ENCODE assay signal across 2 cellular contexts in the genomic region with DNA sequence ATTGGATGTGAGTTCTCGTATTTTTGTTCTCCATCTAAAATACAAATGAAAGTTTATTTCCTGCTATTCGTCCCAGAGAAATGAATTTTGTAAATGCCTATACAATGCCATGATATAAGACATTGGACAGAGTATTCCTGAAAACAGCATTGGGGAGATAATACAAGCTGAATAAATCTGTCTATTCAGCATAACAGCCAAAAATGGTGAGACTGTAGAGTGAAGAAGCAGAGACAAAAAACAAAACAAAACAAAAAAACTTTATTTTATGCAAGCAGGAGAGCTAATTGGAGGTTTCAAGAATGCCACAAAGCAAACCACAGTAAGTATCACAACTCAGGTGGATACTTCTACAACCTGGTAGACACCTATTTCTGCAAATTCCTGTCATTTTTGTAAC.
TF ChIP-seq lines count a peak whose summit lies in the region.

No MANE protein-coding gene starts in this region.

TF ChIP-seq in IMR-90, 13 proteins besides CTCF, POLR2A, EP300 and RAD21:
- TF ChIP-seq, protein P1, sequence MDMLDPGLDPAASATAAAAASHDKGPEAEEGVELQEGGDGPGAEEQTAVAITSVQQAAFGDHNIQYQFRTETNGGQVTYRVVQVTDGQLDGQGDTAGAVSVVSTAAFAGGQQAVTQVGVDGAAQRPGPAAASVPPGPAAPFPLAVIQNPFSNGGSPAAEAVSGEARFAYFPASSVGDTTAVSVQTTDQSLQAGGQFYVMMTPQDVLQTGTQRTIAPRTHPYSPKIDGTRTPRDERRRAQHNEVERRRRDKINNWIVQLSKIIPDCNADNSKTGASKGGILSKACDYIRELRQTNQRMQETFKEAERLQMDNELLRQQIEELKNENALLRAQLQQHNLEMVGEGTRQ (IDR thresholded peaks at IDR 0.05; ENCODE audit: low read depth, low read length), result no peak
- peak; percentile 83 for TF ChIP-seq MAFK (IDR thresholded peaks at IDR 0.05; ENCODE audit: low read depth, low read length)

TF ChIP-seq in GM12878, 131 proteins besides CTCF, POLR2A, EP300 and RAD21:
- TF ChIP-seq, protein P2, sequence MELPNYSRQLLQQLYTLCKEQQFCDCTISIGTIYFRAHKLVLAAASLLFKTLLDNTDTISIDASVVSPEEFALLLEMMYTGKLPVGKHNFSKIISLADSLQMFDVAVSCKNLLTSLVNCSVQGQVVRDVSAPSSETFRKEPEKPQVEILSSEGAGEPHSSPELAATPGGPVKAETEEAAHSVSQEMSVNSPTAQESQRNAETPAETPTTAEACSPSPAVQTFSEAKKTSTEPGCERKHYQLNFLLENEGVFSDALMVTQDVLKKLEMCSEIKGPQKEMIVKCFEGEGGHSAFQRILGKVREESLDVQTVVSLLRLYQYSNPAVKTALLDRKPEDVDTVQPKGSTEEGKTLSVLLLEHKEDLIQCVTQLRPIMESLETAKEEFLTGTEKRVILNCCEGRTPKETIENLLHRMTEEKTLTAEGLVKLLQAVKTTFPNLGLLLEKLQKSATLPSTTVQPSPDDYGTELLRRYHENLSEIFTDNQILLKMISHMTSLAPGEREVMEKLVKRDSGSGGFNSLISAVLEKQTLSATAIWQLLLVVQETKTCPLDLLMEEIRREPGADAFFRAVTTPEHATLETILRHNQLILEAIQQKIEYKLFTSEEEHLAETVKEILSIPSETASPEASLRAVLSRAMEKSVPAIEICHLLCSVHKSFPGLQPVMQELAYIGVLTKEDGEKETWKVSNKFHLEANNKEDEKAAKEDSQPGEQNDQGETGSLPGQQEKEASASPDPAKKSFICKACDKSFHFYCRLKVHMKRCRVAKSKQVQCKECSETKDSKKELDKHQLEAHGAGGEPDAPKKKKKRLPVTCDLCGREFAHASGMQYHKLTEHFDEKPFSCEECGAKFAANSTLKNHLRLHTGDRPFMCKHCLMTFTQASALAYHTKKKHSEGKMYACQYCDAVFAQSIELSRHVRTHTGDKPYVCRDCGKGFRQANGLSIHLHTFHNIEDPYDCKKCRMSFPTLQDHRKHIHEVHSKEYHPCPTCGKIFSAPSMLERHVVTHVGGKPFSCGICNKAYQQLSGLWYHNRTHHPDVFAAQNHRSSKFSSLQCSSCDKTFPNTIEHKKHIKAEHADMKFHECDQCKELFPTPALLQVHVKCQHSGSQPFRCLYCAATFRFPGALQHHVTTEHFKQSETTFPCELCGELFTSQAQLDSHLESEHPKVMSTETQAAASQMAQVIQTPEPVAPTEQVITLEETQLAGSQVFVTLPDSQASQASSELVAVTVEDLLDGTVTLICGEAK (IDR thresholded peaks at IDR 0.05; ENCODE audit: borderline replicate concordance), result peak; percentile 36; the same call in 1 of the 2 replicates
- TF ChIP-seq, protein P3, sequence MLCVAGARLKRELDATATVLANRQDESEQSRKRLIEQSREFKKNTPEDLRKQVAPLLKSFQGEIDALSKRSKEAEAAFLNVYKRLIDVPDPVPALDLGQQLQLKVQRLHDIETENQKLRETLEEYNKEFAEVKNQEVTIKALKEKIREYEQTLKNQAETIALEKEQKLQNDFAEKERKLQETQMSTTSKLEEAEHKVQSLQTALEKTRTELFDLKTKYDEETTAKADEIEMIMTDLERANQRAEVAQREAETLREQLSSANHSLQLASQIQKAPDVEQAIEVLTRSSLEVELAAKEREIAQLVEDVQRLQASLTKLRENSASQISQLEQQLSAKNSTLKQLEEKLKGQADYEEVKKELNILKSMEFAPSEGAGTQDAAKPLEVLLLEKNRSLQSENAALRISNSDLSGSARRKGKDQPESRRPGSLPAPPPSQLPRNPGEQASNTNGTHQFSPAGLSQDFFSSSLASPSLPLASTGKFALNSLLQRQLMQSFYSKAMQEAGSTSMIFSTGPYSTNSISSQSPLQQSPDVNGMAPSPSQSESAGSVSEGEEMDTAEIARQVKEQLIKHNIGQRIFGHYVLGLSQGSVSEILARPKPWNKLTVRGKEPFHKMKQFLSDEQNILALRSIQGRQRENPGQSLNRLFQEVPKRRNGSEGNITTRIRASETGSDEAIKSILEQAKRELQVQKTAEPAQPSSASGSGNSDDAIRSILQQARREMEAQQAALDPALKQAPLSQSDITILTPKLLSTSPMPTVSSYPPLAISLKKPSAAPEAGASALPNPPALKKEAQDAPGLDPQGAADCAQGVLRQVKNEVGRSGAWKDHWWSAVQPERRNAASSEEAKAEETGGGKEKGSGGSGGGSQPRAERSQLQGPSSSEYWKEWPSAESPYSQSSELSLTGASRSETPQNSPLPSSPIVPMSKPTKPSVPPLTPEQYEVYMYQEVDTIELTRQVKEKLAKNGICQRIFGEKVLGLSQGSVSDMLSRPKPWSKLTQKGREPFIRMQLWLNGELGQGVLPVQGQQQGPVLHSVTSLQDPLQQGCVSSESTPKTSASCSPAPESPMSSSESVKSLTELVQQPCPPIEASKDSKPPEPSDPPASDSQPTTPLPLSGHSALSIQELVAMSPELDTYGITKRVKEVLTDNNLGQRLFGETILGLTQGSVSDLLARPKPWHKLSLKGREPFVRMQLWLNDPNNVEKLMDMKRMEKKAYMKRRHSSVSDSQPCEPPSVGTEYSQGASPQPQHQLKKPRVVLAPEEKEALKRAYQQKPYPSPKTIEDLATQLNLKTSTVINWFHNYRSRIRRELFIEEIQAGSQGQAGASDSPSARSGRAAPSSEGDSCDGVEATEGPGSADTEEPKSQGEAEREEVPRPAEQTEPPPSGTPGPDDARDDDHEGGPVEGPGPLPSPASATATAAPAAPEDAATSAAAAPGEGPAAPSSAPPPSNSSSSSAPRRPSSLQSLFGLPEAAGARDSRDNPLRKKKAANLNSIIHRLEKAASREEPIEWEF (IDR thresholded peaks at IDR 0.05; ENCODE audit: insufficient replicate concordance, low read depth, low read length), result no peak
- no peak for TF ChIP-seq IRF4 (IDR thresholded peaks at IDR 0.05; ENCODE audit: low read depth, low read length)
- no peak for TF ChIP-seq FOXM1 (IDR thresholded peaks at IDR 0.05; ENCODE audit: low read depth, low read length)
- no peak for TF ChIP-seq SREBF1 (IDR thresholded peaks at IDR 0.05; ENCODE audit: low read length)
- TF ChIP-seq LARP7 (IDR thresholded peaks at IDR 0.05), result no peak
- no peak for TF ChIP-seq HDAC2 (IDR thresholded peaks at IDR 0.05)
TF ChIP-seq in GM12878: peak in this region for 1.
